Comparison of ENCODE assay signal across 16 cellular contexts in the genomic region with DNA sequence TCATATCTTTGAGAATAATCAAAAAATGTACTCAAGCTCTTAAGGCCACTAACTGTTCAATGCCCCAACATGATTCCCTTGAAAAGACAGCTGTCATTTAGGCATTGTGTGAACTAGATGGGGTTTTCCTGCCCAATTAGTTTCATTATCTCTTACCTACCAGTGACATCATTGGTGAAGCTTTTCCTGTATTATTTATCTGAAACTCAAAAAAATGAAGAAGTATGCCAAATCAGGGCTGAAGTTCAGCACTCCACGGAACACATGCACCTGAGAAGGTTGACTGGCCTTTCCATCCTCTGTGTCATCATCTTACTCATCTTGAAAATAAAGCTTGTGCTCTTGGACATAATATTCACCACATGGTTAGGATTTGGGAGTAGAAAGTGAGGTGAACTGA.
A peak's percentile ranks its signal among the peaks of the same experiment; 100 is the strongest.
DNase-seq lines count a peak whose midpoint lies in the region; ATAC-seq and TF ChIP-seq lines count a peak whose summit lies in the region.
"Had no signal": no experiment of that assay in that cellular context is flagged by ENCODE, and none has a peak within 500 bp of the region (broad histone marks: within the 10 kb centered on the region; RNA-seq: fewer than 3 reads in every experiment).

No MANE protein-coding gene starts in this region.

- H3K79me2 ChIP-seq in OCI-LY7 (ENCODE audit: insufficient read depth, low read depth, low read length): no peaks in the 10 kb centered on the region

- no peaks in the 10 kb centered on the region for H3K9me3 ChIP-seq in OCI-LY7 (ENCODE audit: low read length)
- no peaks in the 10 kb centered on the region for H3K9me3 ChIP-seq in left lung
- H3K9me3 ChIP-seq: A549, mucosa of descending colon, ovary had no signal

- BruUV-seq in OCI-LY7 (replicated peaks; lab: Mats Ljungman, UMichigan): no TSS peak

- H2AFZ ChIP-seq in OCI-LY7 (ENCODE audit: low read length): no peak overlapping the region

- peak; percentile 88 for ATAC-seq in GM18907 (IDR thresholded peaks at IDR 0.05; ENCODE audit: unreplicated experiment)
- ATAC-seq in HG02678 (IDR thresholded peaks at IDR 0.05; ENCODE audit: unreplicated experiment): peak; percentile 45
- peak; percentile 73 for ATAC-seq in HG03565 (IDR thresholded peaks at IDR 0.05; ENCODE audit: unreplicated experiment)
- ATAC-seq in left lung: no peak
- ATAC-seq: A549, mucosa of descending colon had no signal

- no peaks in the 10 kb centered on the region for H3K4me1 ChIP-seq in OCI-LY7 (ENCODE audit: insufficient read depth, low read length, poor library complexity, severe bottlenecking)
- no peaks in the 10 kb centered on the region for H3K4me1 ChIP-seq in left lung
- H3K4me1 ChIP-seq: A549 had no signal

- H3K36me3 ChIP-seq in OCI-LY7 (ENCODE audit: insufficient read depth, low read length): no peaks in the 10 kb centered on the region
- H3K36me3 ChIP-seq in left lung: no peaks in the 10 kb centered on the region
- H3K36me3 ChIP-seq: ovary had no signal

- H4K20me1 ChIP-seq in OCI-LY7 (ENCODE audit: insufficient read depth, low read length): no peaks in the 10 kb centered on the region

- CTCF ChIA-PET in OCI-LY7 (lab: Charles Lee; ENCODE audit: unreplicated experiment): no interaction called here

- POLR2A ChIA-PET in OCI-LY7 (lab: Charles Lee): no interaction called here

- H3K9me2 ChIP-seq in OCI-LY7 (ENCODE audit: insufficient read depth, low read length): no peaks in the 10 kb centered on the region

- TF ChIP-seq CTCF in OCI-LY7 (conservative IDR thresholded peaks at IDR 0.05; ENCODE audit: low read length) (no peak), left lung (IDR thresholded peaks at IDR 0.05) (no peak)

- peak; percentile 65 for DNase-seq in EH (ENCODE audit: low read depth)
- DNase-seq in OCI-LY7 (ENCODE audit: low spot score): no peak
- no peak for DNase-seq in NCI-H187 treated with DMSO at 0.1 percent for 48 hours (lab: John Stamatoyannopoulos, UW)
- no peak for DNase-seq in left lung
- no peak for DNase-seq in NCI-H748 treated with DMSO at 0.1 percent for 48 hours (lab: John Stamatoyannopoulos, UW)
- DNase-seq: activated gamma-delta T cell; CD4-positive, alpha-beta memory T cell; mucosa of descending colon; MV-4-11; NCI-H2107; ovary had no signal

- H3K27ac ChIP-seq in OCI-LY7 (ENCODE audit: low read depth, low read length, poor library complexity, severe bottlenecking) (no peak overlapping the region), left lung (no peak overlapping the region)
- H3K27ac ChIP-seq: A549, ovary, skin epidermis had no signal

- no peaks in the 10 kb centered on the region for H3K27me3 ChIP-seq in left lung
- H3K27me3 ChIP-seq: ovary had no signal

- no peak overlapping the region for H3K4me3 ChIP-seq in OCI-LY7 (ENCODE audit: low read depth, low read length, poor library complexity, severe bottlenecking)
- no peak overlapping the region for H3K4me3 ChIP-seq in left lung
- H3K4me3 ChIP-seq: A549, mucosa of descending colon, ovary, skin epidermis had no signal

- H3K4me2 ChIP-seq in OCI-LY7 (ENCODE audit: low read length): no peak overlapping the region
- H3K4me2 ChIP-seq: A549 had no signal

- intact Hi-C loops in OCI-LY7 (cut with micrococcal nuclease; ENCODE audit: unreplicated experiment): no loop called here
- intact Hi-C loops in left lung (cut with DNase I): no loop called here
